Comparison of ENCODE assay signal across 1 cellular context in the genomic region with DNA sequence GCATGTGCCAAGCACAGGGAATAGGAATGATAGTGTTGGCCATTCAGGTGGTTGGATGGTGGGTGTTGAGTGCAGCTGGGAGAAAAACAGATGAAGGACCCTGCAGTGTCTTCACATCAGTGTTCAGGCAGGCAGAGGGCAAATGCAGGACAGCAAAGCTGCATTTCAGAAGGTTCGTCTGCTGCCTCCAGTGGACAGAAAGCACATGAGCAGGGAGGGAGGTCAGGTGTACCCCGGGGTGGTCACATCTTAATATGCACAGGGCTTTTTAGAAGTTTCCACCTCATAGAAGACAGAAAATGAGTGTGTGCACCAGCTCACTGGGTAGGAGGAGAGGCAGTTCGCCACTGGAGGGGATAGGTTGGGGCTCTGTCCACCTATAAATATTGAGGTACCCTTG.
TF ChIP-seq lines count a peak whose summit lies in the region.

No MANE protein-coding gene starts in this region.

TF ChIP-seq in GM23338, 12 proteins besides CTCF, POLR2A, EP300 and RAD21 (continued from another document):
- TF ChIP-seq ZNF462 (CRISPR knock-in tag; IDR thresholded peaks at IDR 0.05) (no peak), JUNB (IDR thresholded peaks at IDR 0.05; ENCODE audit: unreplicated experiment) (no peak), NANOG (IDR thresholded peaks at IDR 0.05; ENCODE audit: borderline replicate concordance) (no peak), POLR2AphosphoS5 (IDR thresholded peaks at IDR 0.05; ENCODE audit: low read depth) (no peak)
